ENCODE assay signal across 13 cellular contexts in genomic region chr6:94751641-94752329, GRCh38.
DNase-seq lines count a peak whose midpoint lies in the region; ATAC-seq and TF ChIP-seq lines count a peak whose summit lies in the region.
"Had no signal": no experiment of that assay in that cellular context is flagged by ENCODE, and none has a peak within 500 bp of the region (broad histone marks: within the 10 kb centered on the region; RNA-seq: fewer than 3 reads in every experiment).

No MANE protein-coding gene starts in this region.

- H3K4me3 ChIP-seq in WERI-Rb-1 (ENCODE audit: low read depth, low read length) = no peak overlapping the region

- TF ChIP-seq CTCF in GM10266 (IDR thresholded peaks at IDR 0.05; ENCODE audit: control insufficient read depth, insufficient read depth, low read depth, missing control alignments) = no peak
- no peak for TF ChIP-seq CTCF in WERI-Rb-1 (IDR thresholded peaks at IDR 0.05; ENCODE audit: low read depth, low read length)
- TF ChIP-seq CTCF in glutamatergic neuron (IDR thresholded peaks at IDR 0.05; ENCODE audit: partially characterized antibody, unreplicated experiment) = no peak

- ATAC-seq in GM21390 (IDR thresholded peaks at IDR 0.05; ENCODE audit: unreplicated experiment) (peak; percentile 92), HG03103 (IDR thresholded peaks at IDR 0.05; ENCODE audit: low read depth, unreplicated experiment) (peak; percentile 93)
- ATAC-seq in activated T-helper 17 cell treated with anti-CD3 and anti-CD28 coated beads, Interleukin-2, amount 50 U/mL, for 72 hours (replicated peaks) = no peak
- ATAC-seq: natural killer cell treated with Interleukin-12 subunit alpha and Interleukin-12 subunit beta and Interleukin-15 and Interleukin-18, amount 100 ng/mL, for 72 hours; WTC11 had no signal

- no peaks in the 10 kb centered on the region for H3K36me3 Mint-ChIP-seq in activated T-helper 17 cell treated with anti-CD3 and anti-CD28 coated beads, Interleukin-2, amount 50 U/mL, for 72 hours (ENCODE audit: low read depth)
- no peaks in the 10 kb centered on the region for H3K36me3 Mint-ChIP-seq in glutamatergic neuron (ENCODE audit: unreplicated experiment)

- no peaks in the 10 kb centered on the region for H3K36me3 ChIP-seq in WERI-Rb-1

- no peaks in the 10 kb centered on the region for H3K9me3 ChIP-seq in WERI-Rb-1 (ENCODE audit: severe bottlenecking)

- no peak overlapping the region for H3K4me3 Mint-ChIP-seq in activated T-helper 17 cell treated with anti-CD3 and anti-CD28 coated beads, Interleukin-2, amount 50 U/mL, for 72 hours
- no peak overlapping the region for H3K4me3 Mint-ChIP-seq in glutamatergic neuron (ENCODE audit: unreplicated experiment)
- H3K4me3 Mint-ChIP-seq: B cell; H9; natural killer cell treated with Interleukin-12 subunit alpha and Interleukin-12 subunit beta and Interleukin-15 and Interleukin-18, amount 100 ng/mL, for 72 hours; WTC11 had no signal

- H3K27me3 Mint-ChIP-seq in activated T-helper 17 cell treated with anti-CD3 and anti-CD28 coated beads, Interleukin-2, amount 50 U/mL, for 72 hours = no peaks in the 10 kb centered on the region
- H3K27me3 Mint-ChIP-seq in glutamatergic neuron (ENCODE audit: unreplicated experiment) = peaks cover 2% of the 10 kb centered on the region
- H3K27me3 Mint-ChIP-seq: B cell; natural killer cell treated with Interleukin-12 subunit alpha and Interleukin-12 subunit beta and Interleukin-15 and Interleukin-18, amount 100 ng/mL, for 72 hours had no signal

- no peak overlapping the region for H3K27ac Mint-ChIP-seq in activated T-helper 17 cell treated with anti-CD3 and anti-CD28 coated beads, Interleukin-2, amount 50 U/mL, for 72 hours
- no peak overlapping the region for H3K27ac Mint-ChIP-seq in glutamatergic neuron (ENCODE audit: unreplicated experiment)
- H3K27ac Mint-ChIP-seq: B cell; H9; natural killer cell treated with Interleukin-12 subunit alpha and Interleukin-12 subunit beta and Interleukin-15 and Interleukin-18, amount 100 ng/mL, for 72 hours; WTC11 had no signal

- H3K9me3 Mint-ChIP-seq in activated T-helper 17 cell treated with anti-CD3 and anti-CD28 coated beads, Interleukin-2, amount 50 U/mL, for 72 hours = no peaks in the 10 kb centered on the region
- H3K9me3 Mint-ChIP-seq in glutamatergic neuron (ENCODE audit: unreplicated experiment) = peaks cover 2% of the 10 kb centered on the region

- DNase-seq in GM10266 (ENCODE audit: extremely low spot score) (peak; percentile 11), RPMI8226 (peak; percentile 56), cerebellar nuclear complex (lab: John Stamatoyannopoulos, UW) (no peak), WERI-Rb-1 (no peak), glutamatergic neuron (no peak)
- DNase-seq: H9, NCI-H345 had no signal

- H3K27ac ChIP-seq in WERI-Rb-1 = no peak overlapping the region

- H3K4me1 Mint-ChIP-seq in activated T-helper 17 cell treated with anti-CD3 and anti-CD28 coated beads, Interleukin-2, amount 50 U/mL, for 72 hours = no peaks in the 10 kb centered on the region
- H3K4me1 Mint-ChIP-seq in glutamatergic neuron (ENCODE audit: low read depth, unreplicated experiment) = no peaks in the 10 kb centered on the region
- H3K4me1 Mint-ChIP-seq: B cell, H9, WTC11 had no signal

- H3K27me3 ChIP-seq in WERI-Rb-1 (ENCODE audit: insufficient read depth, low read depth, severe bottlenecking) = no peaks in the 10 kb centered on the region

Comparison
In these comparisons a context has a peak if more than half of its experiments do, and no peak if none do; other contexts are left out.
1. DNase-seq: peak in GM10266 (single experiment) and RPMI8226 (single experiment); none in cerebellar nuclear complex (0 of 2), WERI-Rb-1 (single experiment) and glutamatergic neuron (single experiment).